11 cellular contexts compared by ENCODE assay signal in the genomic region with DNA sequence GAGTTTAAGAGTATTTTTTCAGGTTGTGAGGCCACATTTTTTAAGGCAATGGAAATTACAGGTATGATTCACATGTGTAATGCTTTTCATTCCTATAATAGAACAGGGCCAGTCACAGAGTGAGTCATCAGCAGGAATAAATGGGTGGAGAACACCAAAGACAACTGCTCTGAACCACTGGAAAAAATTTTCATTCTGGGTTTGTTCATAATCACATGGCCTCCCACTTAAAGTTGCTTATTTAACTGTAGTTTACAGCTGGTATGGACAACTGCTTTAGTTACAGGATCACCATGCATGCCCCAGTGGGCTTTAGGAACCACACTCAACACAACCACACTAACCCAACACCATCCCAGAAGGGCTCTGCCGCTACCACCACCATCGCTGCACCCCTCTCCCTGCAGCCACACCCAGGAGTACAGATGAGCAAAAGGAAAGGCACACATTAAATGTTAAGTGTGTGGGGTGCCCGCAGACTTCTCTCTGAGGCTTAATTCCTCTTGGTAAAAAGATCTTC.
DNase-seq lines count a peak whose midpoint lies in the region; ATAC-seq, FAIRE-seq and TF ChIP-seq lines count a peak whose summit lies in the region.
"Had no signal": no experiment of that assay in that cellular context is flagged by ENCODE, and none has a peak within 500 bp of the region (broad histone marks: within the 10 kb centered on the region; RNA-seq: fewer than 3 reads in every experiment).

No MANE protein-coding gene starts in this region.

- no peaks in the 10 kb centered on the region for H3K27me3 ChIP-seq in ascending aorta

- H3K9me3 ChIP-seq in A549 (no peaks in the 10 kb centered on the region), ascending aorta (no peaks in the 10 kb centered on the region)

- TF ChIP-seq CTCF in A549 (IDR thresholded peaks at IDR 0.05) = no peak
- no peak for TF ChIP-seq CTCF in ascending aorta (IDR thresholded peaks at IDR 0.05)

- H3K4me1 ChIP-seq in A549 (peaks cover 80% of the 10 kb centered on the region), ascending aorta (peaks cover 4 to 32% of the 10 kb centered on the region in 2 donors)

- peak overlapping the region; percentile 74 for H3K4me2 ChIP-seq in A549

- POLR2A ChIA-PET in A549 (lab: Yijun Ruan, JAX) = no interaction called here

- TF ChIP-seq POLR2A in A549 (IDR thresholded peaks at IDR 0.05; ENCODE audit: low read length) = no peak

- no peak for TF ChIP-seq RAD21 in A549 (conservative IDR thresholded peaks at IDR 0.05 in 1 of 2, IDR thresholded peaks at IDR 0.05 in 1 of 2)

- H3K36me3 ChIP-seq in ascending aorta = no peaks in the 10 kb centered on the region

- ATAC-seq in A549 (peak; percentile 88), GM18870 (IDR thresholded peaks at IDR 0.05; ENCODE audit: unreplicated experiment) (no peak), GM18909 (IDR thresholded peaks at IDR 0.05; ENCODE audit: poor library complexity, unreplicated experiment) (no peak)

- peak; percentile 74 for FAIRE-seq in A549 (lab: Jason Lieb, UNC)

- no peak overlapping the region for H3K4me3 ChIP-seq in A549
- H3K4me3 ChIP-seq in ascending aorta = no peak overlapping the region
- H3K4me3 ChIP-seq: SK-N-MC had no signal

- TF ChIP-seq EP300 in A549 (IDR thresholded peaks at IDR 0.05) = no peak

- 71% methylated on average over 3 of the region's 3 CpGs for WGBS in A549 (ENCODE audit: missing lambda C conversion rate)

- intact Hi-C loops in ascending aorta (cut with DNase I) = no loop called here

- CTCF ChIA-PET in A549 (lab: Yijun Ruan, JAX) = interaction anchor here (1.1 kb wide), 1 partner anchor 9 kb away, joined by 3 read pairs; no protein-coding TSS in a partner anchor

- H3K27ac ChIP-seq in A549 (peak overlapping the region; percentile 63 to 81), ascending aorta (peak overlapping the region; percentile 24 to 56)
- H3K27ac ChIP-seq: SK-N-MC had no signal

- DNase-seq in A549 (ENCODE audit: low read depth in 1 of 2, low spot score in 1 of 2) (peak in 1 of 2 experiments; percentile 28), HCEC 1CT (peak; percentile 88), ascending aorta (ENCODE audit: low spot score in 2 of 2) (no peak), kidney tubule cell (ENCODE audit: low spot score) (peak; percentile 91), iPS-NIHi11 (ENCODE audit: low spot score) (no peak), NCI-H2227 treated with DMSO at 0.1 percent for 48 hours (lab: John Stamatoyannopoulos, UW) (no peak)
- DNase-seq: activated CD8-positive, alpha-beta memory T cell treated with anti-CD3 and anti-CD28 coated beads, Interleukin-2, amount 50 U/mL, for 4 hours; CD4-positive, CD25-positive, alpha-beta regulatory T cell had no signal

TF ChIP-seq in A549, 52 proteins besides CTCF, POLR2A, EP300 and RAD21:
- TF ChIP-seq EHF (CRISPR knock-in tag; IDR thresholded peaks at IDR 0.05) = no peak
- peak; percentile 54 for TF ChIP-seq JUNB (IDR thresholded peaks at IDR 0.05)
- 0 out of 5 replicates have a peak, but pooled peaks of 1 of the 2 experiments have one; percentile 23 for TF ChIP-seq JUN (IDR thresholded peaks at IDR 0.05)
- TF ChIP-seq FOSL2 (IDR thresholded peaks at IDR 0.05) = peak; percentile 61; the same call in 1 of the 2 replicates
- TF ChIP-seq FOSL2 (CRISPR knock-in tag; IDR thresholded peaks at IDR 0.05) = peak; percentile 87

Comparison
In these comparisons a context has a peak if more than half of its experiments do, and no peak if none do; other contexts are left out.
1. ATAC-seq: peak in A549 (2 of 2); none in GM18870 (single experiment) and GM18909 (single experiment).
2. DNase-seq: peak in HCEC 1CT (single experiment) and kidney tubule cell (single experiment); none in ascending aorta (0 of 2), iPS-NIHi11 (single experiment) and NCI-H2227 treated with DMSO at 0.1 percent for 48 hours (single experiment).